17 cellular contexts compared by ENCODE assay signal in the genomic region with DNA sequence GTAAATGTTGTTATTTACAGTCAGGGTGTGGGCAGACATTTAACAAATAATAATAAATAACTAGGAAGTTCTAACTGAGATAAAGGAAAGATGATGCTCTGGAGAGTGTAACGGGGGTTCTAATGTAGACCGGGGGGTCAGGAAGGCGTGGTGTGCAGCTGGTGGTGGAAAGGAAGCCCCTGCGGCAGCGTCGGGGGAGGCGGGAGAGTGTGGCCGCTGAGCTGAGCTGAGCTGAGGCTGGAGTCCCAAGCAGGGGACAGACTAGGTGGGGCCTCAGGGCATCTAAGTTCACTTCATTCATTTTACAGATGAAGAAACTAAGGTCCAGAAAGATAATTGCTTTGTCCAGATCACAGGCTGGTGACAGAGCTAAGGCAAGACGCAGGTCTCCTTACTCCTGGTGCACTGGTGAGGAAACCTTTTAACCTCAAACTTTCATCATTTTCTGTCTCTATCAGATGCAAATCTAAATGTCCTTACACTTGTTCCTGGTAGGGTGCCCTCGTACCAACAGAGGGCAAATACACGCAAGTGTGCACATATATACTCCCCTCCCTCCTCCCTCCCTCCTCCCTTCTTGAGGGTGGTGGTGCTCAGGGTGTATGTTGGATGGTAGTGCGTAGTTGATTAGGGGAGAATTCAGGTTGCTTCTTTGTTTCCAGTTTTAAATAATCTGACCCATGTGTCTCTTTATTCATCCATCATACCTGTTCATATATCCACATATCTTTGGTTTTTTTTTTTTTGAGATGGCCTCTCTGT. TPM values are rescaled to one million over a fixed set of nuclear protein-coding genes. Genes with fewer than 3 reads are reported as not detected.
A peak's percentile ranks its signal among the peaks of the same experiment; 100 is the strongest.
DNase-seq lines count a peak whose midpoint lies in the region; ATAC-seq, FAIRE-seq and TF ChIP-seq lines count a peak whose summit lies in the region.
"Had no signal": no experiment of that assay in that cellular context is flagged by ENCODE, and none has a peak within 500 bp of the region (broad histone marks: within the 10 kb centered on the region; RNA-seq: fewer than 3 reads in every experiment).

No MANE protein-coding gene starts in this region.

- DNase-seq in cardiac muscle cell (ENCODE audit: low read depth in 1 of 2, low spot score in 1 of 2) (no peak), left ventricle myocardium superior (no peak), DND-41 (peak; percentile 49), K562 (ENCODE audit: extremely low read depth in 1 of 4, low spot score in 3 of 4) (no peak), nephron progenitor cell (no peak), hippocampal formation (lab: John Stamatoyannopoulos, UW) (no peak)
- no peak for DNase-seq in activated naive CD8-positive, alpha-beta T cell treated with anti-CD3 and anti-CD28 coated beads, Interleukin-2, amount 50 U/mL, for 24 hours
- DNase-seq: 8988T; Calu3; CD8-positive, alpha-beta T cell; DMS79 treated with DMSO at 0.1 percent for 48 hours; EL; HCEC 1CT had no signal

- CTCF ChIA-PET in K562 (lab: Yijun Ruan, JAX; ENCODE audit: low intra/inter-chr PET ratio), result no interaction called here

- H3K27ac ChIP-seq in cardiac muscle cell (peak overlapping the region; percentile 55), DND-41 (ENCODE audit: low read length) (no peak overlapping the region), K562 (ENCODE audit: extremely low read depth, low read depth, low read length) (no peak overlapping the region)
- H3K27ac ChIP-seq: BLaER1 treated with 17β-estradiol and CSF1 and Interleukin-3, amounts not matched to agents 10 nM and 100 nM had no signal

- TF ChIP-seq EP300 in K562 (IDR thresholded peaks at IDR 0.05; ENCODE audit: low read length), result no peak

- TF ChIP-seq POLR2A in K562 (conservative IDR thresholded peaks at IDR 0.05), result no peak

- H3K27ac Mint-ChIP-seq in nephron progenitor cell, result peak overlapping the region; percentile 37
- H3K27ac Mint-ChIP-seq in activated naive CD8-positive, alpha-beta T cell treated with anti-CD3 and anti-CD28 coated beads, Interleukin-2, amount 50 U/mL, for 24 hours, result no peak overlapping the region
- H3K27ac Mint-ChIP-seq: CD8-positive, alpha-beta T cell had no signal

- no peak for ATAC-seq in left ventricle myocardium superior
- peak; percentile 95 for ATAC-seq in DND-41 (ENCODE audit: insufficient read depth, low read depth)
- ATAC-seq in K562, result no peak
- ATAC-seq in activated naive CD8-positive, alpha-beta T cell treated with anti-CD3 and anti-CD28 coated beads, Interleukin-2, amount 50 U/mL, for 24 hours, result no peak
- ATAC-seq: CD8-positive, alpha-beta T cell; GM12878 had no signal

- H3K79me2 ChIP-seq in DND-41 (ENCODE audit: insufficient read depth, low read length) (no peaks in the 10 kb centered on the region), K562 (ENCODE audit: control insufficient read depth, insufficient read depth, low read length) (no peaks in the 10 kb centered on the region)

- peaks cover 36% of the 10 kb centered on the region for H3K4me1 ChIP-seq in cardiac muscle cell (ENCODE audit: low read depth)
- peaks cover 15% of the 10 kb centered on the region for H3K4me1 ChIP-seq in DND-41 (ENCODE audit: insufficient read depth, low read length)
- H3K4me1 ChIP-seq in K562 (replicated peaks in 1 of 2; ENCODE audit: control insufficient read depth in 2 of 2, insufficient read depth in 2 of 2, low read length in 2 of 2), result no peaks in the 10 kb centered on the region

- WGBS in K562 (ENCODE audit: insufficient coverage, low coverage, missing lambda C conversion rate), result 3% methylated on average over 12 of the region's 12 CpGs

- no peak for FAIRE-seq in K562 (lab: Jason Lieb, UNC)
- FAIRE-seq: GM12878, H54 had no signal

- peaks cover 54% of the 10 kb centered on the region for H3K36me3 Mint-ChIP-seq in nephron progenitor cell (ENCODE audit: low read depth)
- no peaks in the 10 kb centered on the region for H3K36me3 Mint-ChIP-seq in activated naive CD8-positive, alpha-beta T cell treated with anti-CD3 and anti-CD28 coated beads, Interleukin-2, amount 50 U/mL, for 24 hours (ENCODE audit: low read depth)
- H3K36me3 Mint-ChIP-seq: CD8-positive, alpha-beta T cell had no signal

- H3K4me3 ChIP-seq in cardiac muscle cell (no peak overlapping the region), DND-41 (ENCODE audit: low read depth in 1 of 2, low read length in 2 of 2) (no peak overlapping the region), K562 (no peak overlapping the region)
- H3K4me3 ChIP-seq: BLaER1 treated with 17β-estradiol and CSF1 and Interleukin-3, amounts not matched to agents 10 nM and 100 nM; GM12878 had no signal

- H3K4me3 Mint-ChIP-seq in nephron progenitor cell, result no peak overlapping the region
- no peak overlapping the region for H3K4me3 Mint-ChIP-seq in activated naive CD8-positive, alpha-beta T cell treated with anti-CD3 and anti-CD28 coated beads, Interleukin-2, amount 50 U/mL, for 24 hours
- H3K4me3 Mint-ChIP-seq: CD8-positive, alpha-beta T cell had no signal

- in situ Hi-C loops in K562 (cut with MboI), result no loop called here

- H3K9ac ChIP-seq in DND-41 (ENCODE audit: low read depth, low read length), result no peak overlapping the region
- no peak overlapping the region for H3K9ac ChIP-seq in K562 (ENCODE audit: insufficient read depth in 1 of 2, low read depth in 2 of 2, low read length in 2 of 2)
- H3K9ac ChIP-seq: BLaER1 treated with 17β-estradiol and CSF1 and Interleukin-3, amounts not matched to agents 10 nM and 100 nM had no signal

- POLR2A ChIA-PET in K562 (lab: Yijun Ruan, JAX), result no interaction called here

- H2AFZ ChIP-seq in DND-41 (ENCODE audit: low read depth, low read length) (no peak overlapping the region), K562 (ENCODE audit: low read depth, low read length) (no peak overlapping the region)

- H3K4me2 ChIP-seq in DND-41 (ENCODE audit: insufficient read depth, low read length) (peak overlapping the region; percentile 33; the same call in 1 of the 2 replicates), K562 (ENCODE audit: insufficient read depth, low read length) (no peak overlapping the region)

- intact Hi-C loops in left ventricle myocardium superior (cut with micrococcal nuclease), result no loop called here
- intact Hi-C loops in K562 (cut with micrococcal nuclease), result no loop called here

- H4K20me1 ChIP-seq in DND-41 (ENCODE audit: insufficient read depth, low read length), result no peaks in the 10 kb centered on the region
- H4K20me1 ChIP-seq in K562 (replicated peaks; ENCODE audit: control insufficient read depth, insufficient read depth, low read length), result 0 out of 2 replicates have a peak, but pooled peaks cover 3% of the 10 kb centered on the region
- H4K20me1 ChIP-seq: BLaER1 treated with 17β-estradiol and CSF1 and Interleukin-3, amounts not matched to agents 10 nM and 100 nM had no signal

- H3K9me3 ChIP-seq in cardiac muscle cell (ENCODE audit: low read depth) (no peaks in the 10 kb centered on the region), DND-41 (ENCODE audit: insufficient read depth, low read length, severe bottlenecking) (no peaks in the 10 kb centered on the region), K562 (replicated peaks; ENCODE audit: control insufficient read depth, insufficient read depth, low read depth, low read length) (no peaks in the 10 kb centered on the region)

- H3K9me3 Mint-ChIP-seq in nephron progenitor cell, result peaks cover 3% of the 10 kb centered on the region
- no peaks in the 10 kb centered on the region for H3K9me3 Mint-ChIP-seq in activated naive CD8-positive, alpha-beta T cell treated with anti-CD3 and anti-CD28 coated beads, Interleukin-2, amount 50 U/mL, for 24 hours
- H3K9me3 Mint-ChIP-seq: CD8-positive, alpha-beta T cell had no signal

- H3K27me3 ChIP-seq in cardiac muscle cell (no peaks in the 10 kb centered on the region), DND-41 (ENCODE audit: insufficient read depth, low read length, poor library complexity) (no peaks in the 10 kb centered on the region), K562 (ENCODE audit: control insufficient read depth in 2 of 2, insufficient read depth in 2 of 2, low read length in 2 of 2) (peaks cover 29 to 34% of the 10 kb centered on the region in 2 experiments; a peak in 4 of 5 replicates)

- no peak for TF ChIP-seq CTCF in cardiac muscle cell (IDR thresholded peaks at IDR 0.05; ENCODE audit: low read depth, low read length)
- TF ChIP-seq CTCF in DND-41 (IDR thresholded peaks at IDR 0.05; ENCODE audit: borderline replicate concordance, extremely low read depth, low read length, poor library complexity, severe bottlenecking), result no peak
- TF ChIP-seq CTCF in K562 (IDR thresholded peaks at IDR 0.05 in 2 of 3, conservative IDR thresholded peaks at IDR 0.05 in 1 of 3; ENCODE audit: insufficient read depth in 2 of 3, low read depth in 1 of 3, low read length in 3 of 3), result no peak
- no peak for TF ChIP-seq CTCF in nephron progenitor cell (IDR thresholded peaks at IDR 0.05)

- no TSS peak for BruUV-seq in K562 (replicated peaks; lab: Mats Ljungman, UMichigan)

- H3K36me3 ChIP-seq in cardiac muscle cell, result peaks cover 7% of the 10 kb centered on the region
- H3K36me3 ChIP-seq in DND-41 (ENCODE audit: insufficient read depth, low read length), result no peaks in the 10 kb centered on the region
- no peaks in the 10 kb centered on the region for H3K36me3 ChIP-seq in K562 (ENCODE audit: control insufficient read depth, insufficient read depth, low read length)
- H3K36me3 ChIP-seq: BLaER1 treated with 17β-estradiol and CSF1 and Interleukin-3, amounts not matched to agents 10 nM and 100 nM had no signal

- H3K4me1 Mint-ChIP-seq in nephron progenitor cell, result peaks cover 75% of the 10 kb centered on the region
- peaks cover 3% of the 10 kb centered on the region for H3K4me1 Mint-ChIP-seq in activated naive CD8-positive, alpha-beta T cell treated with anti-CD3 and anti-CD28 coated beads, Interleukin-2, amount 50 U/mL, for 24 hours

- H3K9me1 ChIP-seq in K562 (ENCODE audit: control insufficient read depth, insufficient read depth, low read length), result no peaks in the 10 kb centered on the region

- no peaks in the 10 kb centered on the region for H3K27me3 Mint-ChIP-seq in nephron progenitor cell (ENCODE audit: low read depth, poor library complexity)
- peaks cover 16% of the 10 kb centered on the region for H3K27me3 Mint-ChIP-seq in activated naive CD8-positive, alpha-beta T cell treated with anti-CD3 and anti-CD28 coated beads, Interleukin-2, amount 50 U/mL, for 24 hours

- no peak for TF ChIP-seq RAD21 in K562 (CRISPR knock-in tag; conservative IDR thresholded peaks at IDR 0.05 in 1 of 2, IDR thresholded peaks at IDR 0.05 in 1 of 2)

RNA-seq across cellular contexts. Expression of a gene that starts 44.2 kb away (rescaled TPM):
- total RNA-seq in cardiac muscle cell (141 and 177 TPM in 2 replicates), left ventricle myocardium superior (3.1 TPM), K562 (2014; rRNA removed) (not detected in 2 replicates), K562 (2014; rRNA removed; fragmentation: Illumina TruSeq; extraction: Trizol) (not detected in 2 replicates), K562 (2015; rRNA removed; fragmentation: Illumina TruSeq; extraction: Trizol) (not detected in 2 replicates), K562 (2021) (0.02 and 0.07 TPM in 2 replicates)
- polyA plus RNA-seq in cardiac muscle cell (58.9 and 60.7 TPM in 2 replicates), K562 (2011; rRNA removed) (not detected in 2 replicates), K562 (2014; fragmentation: Illumina TruSeq; extraction: Trizol) (not detected in 2 replicates), K562 (2014; fragmentation: Nextera tagmentation; extraction: Ambion mirVana) (under 1 TPM; 0.03 to 0.08 TPM), K562 (2014; rRNA removed) (not detected in 2 replicates)
- not detected in 2 replicates for total RNA-seq in K562 (2011; cell fraction: chromatin; rRNA removed; ENCODE audit: low replicate concordance)
- total RNA-seq in K562 (2011; cell fraction: nucleolus; rRNA removed), result not detected in 2 replicates
- total RNA-seq in K562 (2011; cell fraction: nucleoplasm; rRNA removed), result not detected in 2 replicates
- under 0.01 TPM in 1 of 2 replicates, not detected in the other for polyA plus RNA-seq in K562 (2011; cell fraction: cytosol; rRNA removed)
- 0.01 and 0.03 TPM in 2 replicates for polyA plus RNA-seq in K562 (2011; cell fraction: nucleus; rRNA removed)
- polyA plus RNA-seq in K562 (2012), result 0.18 and 0.36 TPM in 2 replicates
- not detected in 2 replicates for polyA minus RNA-seq in K562 (2011; rRNA and poly(A)+ RNA removed)
- not detected in 2 replicates for polyA minus RNA-seq in K562 (2011; cell fraction: cytosol; rRNA and poly(A)+ RNA removed)
- polyA minus RNA-seq in K562 (2011; cell fraction: nucleus; rRNA and poly(A)+ RNA removed), result 0.13 TPM in 1 of 2 replicates, not detected in the other
- total RNA-seq: A673; CD8-positive, alpha-beta T cell had no signal

Comparison
In these comparisons a context has a peak if more than half of its experiments do, and no peak if none do; other contexts are left out.
1. RNA of a gene that starts 44.2 kb away (total RNA-seq): 141 to 177 TPM in cardiac muscle cell; 3.1 TPM in left ventricle myocardium superior (single experiment) and 0.02 to 0.07 TPM in K562; every median in the first group is over 10 times any median in the second.